Comparison of ENCODE assay signal across 8 cellular contexts in the genomic region with DNA sequence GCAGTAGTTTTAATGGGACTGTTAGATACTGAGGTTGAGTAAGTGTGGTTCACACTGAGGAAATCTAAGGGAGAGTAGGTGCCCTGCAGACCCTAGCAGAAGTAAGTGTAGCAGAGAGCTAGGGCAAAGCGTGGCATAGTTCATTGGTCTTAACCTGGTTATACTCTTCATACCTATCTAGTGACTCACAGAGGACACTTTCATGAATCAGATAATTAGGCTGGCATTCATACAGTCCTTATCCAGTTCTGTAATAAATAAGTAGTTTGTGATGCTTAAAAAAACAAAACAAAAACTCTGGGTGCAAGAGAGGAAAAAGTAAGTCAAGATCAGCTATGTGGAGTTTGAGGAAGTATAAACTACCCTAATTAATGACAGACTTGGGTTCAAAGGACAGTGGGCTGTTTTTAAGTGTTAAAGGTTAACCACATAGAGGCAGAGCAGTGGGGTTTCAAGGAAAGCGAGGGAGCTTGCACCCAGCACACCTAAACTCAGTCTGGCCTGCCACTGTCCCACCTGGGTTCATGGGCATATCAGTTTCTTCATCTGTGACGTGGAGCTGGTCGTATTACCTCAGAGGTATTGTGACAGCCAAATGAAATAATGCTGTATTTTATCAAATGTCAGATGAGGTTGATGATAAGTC. TPM values are rescaled to one million over a fixed set of nuclear protein-coding genes. Genes with fewer than 3 reads are reported as not detected.
A peak's percentile ranks its signal among the peaks of the same experiment; 100 is the strongest.
DNase-seq lines count a peak whose midpoint lies in the region; ATAC-seq and TF ChIP-seq lines count a peak whose summit lies in the region.

No MANE protein-coding gene starts in this region.

- TF ChIP-seq POLR2A in Peyer's patch (IDR thresholded peaks at IDR 0.05), result no peak

- no peaks in the 10 kb centered on the region for H3K27me3 ChIP-seq in Peyer's patch
- no peaks in the 10 kb centered on the region for H3K27me3 ChIP-seq in kidney epithelial cell (ENCODE audit: control insufficient read depth, insufficient read depth, low read length)

- no peaks in the 10 kb centered on the region for H3K9me3 ChIP-seq in Peyer's patch

- H3K4me3 ChIP-seq in Peyer's patch (no peak overlapping the region), kidney epithelial cell (ENCODE audit: low read depth, low read length) (no peak overlapping the region)

- peaks cover 9 to 42% (median 21%) of the 10 kb centered on the region in 4 donors for H3K4me1 ChIP-seq in Peyer's patch

- in situ Hi-C loops in G401 (cut with HindIII; ENCODE audit: low sequenced_read_pairs), result no loop called here

- TF ChIP-seq CTCF in Peyer's patch (IDR thresholded peaks at IDR 0.05) (no peak), kidney epithelial cell (IDR thresholded peaks at IDR 0.05; ENCODE audit: insufficient read depth, low read length, poor library complexity, severe bottlenecking) (no peak)

- H3K27ac ChIP-seq in Peyer's patch, result peak overlapping the region in 3 of 4 donors; percentile 13 to 63 (median 24)

- DNase-seq in EH (ENCODE audit: low read depth) (peak; percentile 51), Peyer's patch (no peak), kidney epithelial cell (ENCODE audit: low read depth) (peak; percentile 67), DMS 273 (lab: John Stamatoyannopoulos, UW; ENCODE audit: unreplicated experiment) (no peak), G401 (ENCODE audit: low spot score) (no peak), NCI-H1417 (lab: John Stamatoyannopoulos, UW) (no peak)
- no peak for DNase-seq in stimulated activated CD4-positive, alpha-beta T cell treated with anti-CD3 and anti-CD28 coated beads, Interleukin-4, amount 100 ng/mL, for 24 hours

- ATAC-seq in HG02588 (IDR thresholded peaks at IDR 0.05; ENCODE audit: unreplicated experiment), result peak; percentile 20

- H3K36me3 ChIP-seq in Peyer's patch, result peaks cover 0 to 16% (median 0%) of the 10 kb centered on the region in 3 donors
- no peaks in the 10 kb centered on the region for H3K36me3 ChIP-seq in kidney epithelial cell (ENCODE audit: control insufficient read depth, insufficient read depth, low read length)

RNA-seq across cellular contexts. Expression of a gene that starts 27.1 kb away (rescaled TPM):
- total RNA-seq in Peyer's patch, result 10 to 100 TPM; 23.1 to 54.0 (median 51.4) TPM
- 17.9 and 21.6 TPM in 2 replicates for total RNA-seq in kidney epithelial cell
- total RNA-seq in G401 (2014; rRNA removed; shearing (Covaris generic)), result 5.8 and 9.4 TPM in 2 replicates

Comparison
In these comparisons a context has a peak if more than half of its experiments do, and no peak if none do; other contexts are left out.
1. DNase-seq: peak in EH (single experiment) and kidney epithelial cell (single experiment); none in Peyer's patch (0 of 3), DMS 273 (single experiment), stimulated activated CD4-positive, alpha-beta T cell treated with anti-CD3 and anti-CD28 coated beads, Interleukin-4, amount 100 ng/mL, for 24 hours (single experiment), G401 (single experiment) and NCI-H1417 (0 of 3).